In genomic region chr11:112024778-112025678, GRCh38 we compare ENCODE assay signal across 1 cellular context.
TF ChIP-seq lines count a peak whose summit lies in the region.

DLAT (plus strand) TSS chr11:112025408; CDS start chr11:112025473, 65 bp downstream.

TF ChIP-seq in K562, 482 proteins besides CTCF, POLR2A, EP300 and RAD21 (continued from another document and continues in another):
- TF ChIP-seq, protein P1, sequence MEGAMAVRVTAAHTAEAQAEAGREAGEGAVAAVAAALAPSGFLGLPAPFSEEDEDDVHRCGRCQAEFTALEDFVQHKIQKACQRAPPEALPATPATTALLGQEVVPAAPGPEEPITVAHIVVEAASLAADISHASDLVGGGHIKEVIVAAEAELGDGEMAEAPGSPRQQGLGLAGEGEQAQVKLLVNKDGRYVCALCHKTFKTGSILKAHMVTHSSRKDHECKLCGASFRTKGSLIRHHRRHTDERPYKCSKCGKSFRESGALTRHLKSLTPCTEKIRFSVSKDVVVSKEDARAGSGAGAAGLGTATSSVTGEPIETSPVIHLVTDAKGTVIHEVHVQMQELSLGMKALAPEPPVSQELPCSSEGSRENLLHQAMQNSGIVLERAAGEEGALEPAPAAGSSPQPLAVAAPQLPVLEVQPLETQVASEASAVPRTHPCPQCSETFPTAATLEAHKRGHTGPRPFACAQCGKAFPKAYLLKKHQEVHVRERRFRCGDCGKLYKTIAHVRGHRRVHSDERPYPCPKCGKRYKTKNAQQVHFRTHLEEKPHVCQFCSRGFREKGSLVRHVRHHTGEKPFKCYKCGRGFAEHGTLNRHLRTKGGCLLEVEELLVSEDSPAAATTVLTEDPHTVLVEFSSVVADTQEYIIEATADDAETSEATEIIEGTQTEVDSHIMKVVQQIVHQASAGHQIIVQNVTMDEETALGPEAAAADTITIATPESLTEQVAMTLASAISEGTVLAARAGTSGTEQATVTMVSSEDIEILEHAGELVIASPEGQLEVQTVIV (CRISPR knock-in tag; IDR thresholded peaks at IDR 0.05; ENCODE audit: borderline replicate concordance): peak; percentile 98
- TF ChIP-seq SMC3 (conservative IDR thresholded peaks at IDR 0.05; ENCODE audit: insufficient read depth, low read depth, low read length) (no peak), KDM4B (IDR thresholded peaks at IDR 0.05; ENCODE audit: borderline replicate concordance in 2 of 2, low read depth in 1 of 2) (no peak), RUNX1 (IDR thresholded peaks at IDR 0.05; ENCODE audit: low read depth) (no peak), USF1 (CRISPR knock-in tag; IDR thresholded peaks at IDR 0.05) (no peak), PCBP1 (IDR thresholded peaks at IDR 0.05; ENCODE audit: low read depth, low read length, poor library complexity, severe bottlenecking) (peak; percentile 22), ZNF431 (CRISPR knock-in tag; IDR thresholded peaks at IDR 0.05) (peak; percentile 75; the same call in 1 of the 2 replicates), KAT7 (CRISPR knock-in tag; IDR thresholded peaks at IDR 0.05; ENCODE audit: borderline replicate concordance) (peak; percentile 96), SAFB (IDR thresholded peaks at IDR 0.05; ENCODE audit: borderline replicate concordance, low read depth, low read length) (no peak), ZBTB8A (IDR thresholded peaks at IDR 0.05; ENCODE audit: partially characterized antibody) (no peak), HNRNPL (IDR thresholded peaks at IDR 0.05; ENCODE audit: low read depth, low read length) (no peak), HMG20B (CRISPR knock-in tag; IDR thresholded peaks at IDR 0.05) (no peak), ATF1 (CRISPR knock-in tag; IDR thresholded peaks at IDR 0.05) (no peak), ATF1 (tag; IDR thresholded peaks at IDR 0.05) (peak; percentile 87), ESRRA (IDR thresholded peaks at IDR 0.05; ENCODE audit: borderline replicate concordance, low read depth) (peak; percentile 96), TRIM24 (IDR thresholded peaks at IDR 0.05) (no peak; a peak in 2 of 4 replicates), SIN3A (IDR thresholded peaks at IDR 0.05; ENCODE audit: borderline replicate concordance in 2 of 2, control insufficient read depth in 1 of 2, low read depth in 2 of 2, low read length in 2 of 2) (peak; percentile 72 to 82; a peak in 2 of 4 replicates), SPI1 (IDR thresholded peaks at IDR 0.05; ENCODE audit: borderline replicate concordance, low read depth, low read length) (no peak), ZNF766 (CRISPR knock-in tag; conservative IDR thresholded peaks at IDR 0.05) (0 out of 2 replicates have a peak, but pooled peaks have one; percentile 10), NFXL1 (CRISPR knock-in tag; IDR thresholded peaks at IDR 0.05) (no peak), POU5F1 (IDR thresholded peaks at IDR 0.05; ENCODE audit: borderline replicate concordance, low read depth, low read length, partially characterized antibody) (no peak), NR2C1 (IDR thresholded peaks at IDR 0.05) (peak; percentile 83), NR2C1 (tag; IDR thresholded peaks at IDR 0.05) (peak; percentile 82), SMARCB1 (IDR thresholded peaks at IDR 0.05; ENCODE audit: insufficient read length, low read depth) (no peak), REST (CRISPR knock-in tag; IDR thresholded peaks at IDR 0.05; ENCODE audit: low read depth) (0 out of 2 replicates have a peak, but pooled peaks have one; percentile 45), ZNF212 (CRISPR knock-in tag; IDR thresholded peaks at IDR 0.05) (0 out of 2 replicates have a peak, but pooled peaks have one; percentile 44), RBM34 (IDR thresholded peaks at IDR 0.05; ENCODE audit: borderline replicate concordance, insufficient read depth, low read length) (no peak), TEAD4 (IDR thresholded peaks at IDR 0.05; ENCODE audit: low read length) (peak; percentile 42; the same call in 1 of the 2 replicates), TEAD4 (CRISPR knock-in tag; IDR thresholded peaks at IDR 0.05; ENCODE audit: borderline replicate concordance) (no peak), HCFC1 (IDR thresholded peaks at IDR 0.05; ENCODE audit: low read depth, low read length) (peak; percentile 56), ZNF780A (CRISPR knock-in tag; IDR thresholded peaks at IDR 0.05) (no peak), DIDO1 (tag; IDR thresholded peaks at IDR 0.05; ENCODE audit: low read depth) (peak; percentile 59; the same call in 1 of the 2 replicates), HMBOX1 (IDR thresholded peaks at IDR 0.05) (no peak; the same call in 1 of the 2 replicates), PHF8 (IDR thresholded peaks at IDR 0.05; ENCODE audit: borderline replicate concordance, low read length) (peak; percentile 97), MECOM (CRISPR knock-in tag; IDR thresholded peaks at IDR 0.05) (no peak), TFAP4 (CRISPR knock-in tag; IDR thresholded peaks at IDR 0.05; ENCODE audit: borderline replicate concordance) (peak; percentile 73; the same call in 1 of the 2 replicates), RBM15 (IDR thresholded peaks at IDR 0.05; ENCODE audit: insufficient read depth, low read length) (no peak), TFAM (CRISPR knock-in tag; conservative IDR thresholded peaks at IDR 0.05) (no peak), EZH2 (IDR thresholded peaks at IDR 0.05; ENCODE audit: borderline replicate concordance, low read depth, low read length) (no peak), RFX1 (IDR thresholded peaks at IDR 0.05) (peak; percentile 76), CREB3L1 (IDR thresholded peaks at IDR 0.05; ENCODE audit: borderline replicate concordance, low read depth) (peak; percentile 53; the same call in 1 of the 2 replicates)
- TF ChIP-seq, protein P2, sequence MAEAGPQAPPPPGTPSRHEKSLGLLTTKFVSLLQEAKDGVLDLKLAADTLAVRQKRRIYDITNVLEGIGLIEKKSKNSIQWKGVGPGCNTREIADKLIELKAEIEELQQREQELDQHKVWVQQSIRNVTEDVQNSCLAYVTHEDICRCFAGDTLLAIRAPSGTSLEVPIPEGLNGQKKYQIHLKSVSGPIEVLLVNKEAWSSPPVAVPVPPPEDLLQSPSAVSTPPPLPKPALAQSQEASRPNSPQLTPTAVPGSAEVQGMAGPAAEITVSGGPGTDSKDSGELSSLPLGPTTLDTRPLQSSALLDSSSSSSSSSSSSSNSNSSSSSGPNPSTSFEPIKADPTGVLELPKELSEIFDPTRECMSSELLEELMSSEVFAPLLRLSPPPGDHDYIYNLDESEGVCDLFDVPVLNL (CRISPR knock-in tag; IDR thresholded peaks at IDR 0.05; ENCODE audit: low read depth): no peak
- TF ChIP-seq, protein P3, sequence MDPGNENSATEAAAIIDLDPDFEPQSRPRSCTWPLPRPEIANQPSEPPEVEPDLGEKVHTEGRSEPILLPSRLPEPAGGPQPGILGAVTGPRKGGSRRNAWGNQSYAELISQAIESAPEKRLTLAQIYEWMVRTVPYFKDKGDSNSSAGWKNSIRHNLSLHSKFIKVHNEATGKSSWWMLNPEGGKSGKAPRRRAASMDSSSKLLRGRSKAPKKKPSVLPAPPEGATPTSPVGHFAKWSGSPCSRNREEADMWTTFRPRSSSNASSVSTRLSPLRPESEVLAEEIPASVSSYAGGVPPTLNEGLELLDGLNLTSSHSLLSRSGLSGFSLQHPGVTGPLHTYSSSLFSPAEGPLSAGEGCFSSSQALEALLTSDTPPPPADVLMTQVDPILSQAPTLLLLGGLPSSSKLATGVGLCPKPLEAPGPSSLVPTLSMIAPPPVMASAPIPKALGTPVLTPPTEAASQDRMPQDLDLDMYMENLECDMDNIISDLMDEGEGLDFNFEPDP (CRISPR knock-in tag; IDR thresholded peaks at IDR 0.05): peak; percentile 50; the same call in 1 of the 2 replicates
- TF ChIP-seq, protein P4, sequence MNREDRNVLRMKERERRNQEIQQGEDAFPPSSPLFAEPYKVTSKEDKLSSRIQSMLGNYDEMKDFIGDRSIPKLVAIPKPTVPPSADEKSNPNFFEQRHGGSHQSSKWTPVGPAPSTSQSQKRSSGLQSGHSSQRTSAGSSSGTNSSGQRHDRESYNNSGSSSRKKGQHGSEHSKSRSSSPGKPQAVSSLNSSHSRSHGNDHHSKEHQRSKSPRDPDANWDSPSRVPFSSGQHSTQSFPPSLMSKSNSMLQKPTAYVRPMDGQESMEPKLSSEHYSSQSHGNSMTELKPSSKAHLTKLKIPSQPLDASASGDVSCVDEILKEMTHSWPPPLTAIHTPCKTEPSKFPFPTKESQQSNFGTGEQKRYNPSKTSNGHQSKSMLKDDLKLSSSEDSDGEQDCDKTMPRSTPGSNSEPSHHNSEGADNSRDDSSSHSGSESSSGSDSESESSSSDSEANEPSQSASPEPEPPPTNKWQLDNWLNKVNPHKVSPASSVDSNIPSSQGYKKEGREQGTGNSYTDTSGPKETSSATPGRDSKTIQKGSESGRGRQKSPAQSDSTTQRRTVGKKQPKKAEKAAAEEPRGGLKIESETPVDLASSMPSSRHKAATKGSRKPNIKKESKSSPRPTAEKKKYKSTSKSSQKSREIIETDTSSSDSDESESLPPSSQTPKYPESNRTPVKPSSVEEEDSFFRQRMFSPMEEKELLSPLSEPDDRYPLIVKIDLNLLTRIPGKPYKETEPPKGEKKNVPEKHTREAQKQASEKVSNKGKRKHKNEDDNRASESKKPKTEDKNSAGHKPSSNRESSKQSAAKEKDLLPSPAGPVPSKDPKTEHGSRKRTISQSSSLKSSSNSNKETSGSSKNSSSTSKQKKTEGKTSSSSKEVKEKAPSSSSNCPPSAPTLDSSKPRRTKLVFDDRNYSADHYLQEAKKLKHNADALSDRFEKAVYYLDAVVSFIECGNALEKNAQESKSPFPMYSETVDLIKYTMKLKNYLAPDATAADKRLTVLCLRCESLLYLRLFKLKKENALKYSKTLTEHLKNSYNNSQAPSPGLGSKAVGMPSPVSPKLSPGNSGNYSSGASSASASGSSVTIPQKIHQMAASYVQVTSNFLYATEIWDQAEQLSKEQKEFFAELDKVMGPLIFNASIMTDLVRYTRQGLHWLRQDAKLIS (CRISPR knock-in tag; IDR thresholded peaks at IDR 0.05): peak; percentile 79; the same call in 1 of the 2 replicates
- TF ChIP-seq, protein P5, sequence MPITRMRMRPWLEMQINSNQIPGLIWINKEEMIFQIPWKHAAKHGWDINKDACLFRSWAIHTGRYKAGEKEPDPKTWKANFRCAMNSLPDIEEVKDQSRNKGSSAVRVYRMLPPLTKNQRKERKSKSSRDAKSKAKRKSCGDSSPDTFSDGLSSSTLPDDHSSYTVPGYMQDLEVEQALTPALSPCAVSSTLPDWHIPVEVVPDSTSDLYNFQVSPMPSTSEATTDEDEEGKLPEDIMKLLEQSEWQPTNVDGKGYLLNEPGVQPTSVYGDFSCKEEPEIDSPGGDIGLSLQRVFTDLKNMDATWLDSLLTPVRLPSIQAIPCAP (CRISPR knock-in tag; IDR thresholded peaks at IDR 0.05; ENCODE audit: borderline replicate concordance): no peak
